In genomic region chrX:24099394-24099793, GRCh38 we compare ENCODE assay signal across 23 cellular contexts.
"Had no signal": no experiment of that assay in that cellular context is flagged by ENCODE, and none has a peak within 500 bp of the region (broad histone marks: within the 10 kb centered on the region; RNA-seq: fewer than 3 reads in every experiment).

No MANE protein-coding gene starts in this region.

- H3K36me3 Mint-ChIP-seq: stimulated activated memory B cell treated with anti-CD40 and anti-IgM and Interleukin-4, amounts not matched to agents 10 μg/mL and 1 μg/mL and 100 μg/mL, for 72 hours; type B pancreatic cell had no signal

- H3K4me1 ChIP-seq: esophagus muscularis mucosa, gastroesophageal sphincter, heart right ventricle, pancreas, sigmoid colon, testis had no signal

- FAIRE-seq: bronchial epithelial cell, endothelial cell of umbilical vein, pancreas had no signal

- H3K4me3 ChIP-seq: esophagus muscularis mucosa, gastroesophageal sphincter, heart right ventricle, mucosa of descending colon, pancreas, sigmoid colon, testis had no signal

- H3K36me3 ChIP-seq: esophagus muscularis mucosa, gastroesophageal sphincter, heart right ventricle, neutrophil, pancreas, sigmoid colon had no signal

- H3K4me3 Mint-ChIP-seq: immature natural killer cell; memory B cell; naive B cell; stimulated activated memory B cell treated with anti-CD40 and anti-IgM and Interleukin-4, amounts not matched to agents 10 μg/mL and 1 μg/mL and 100 μg/mL, for 72 hours; type B pancreatic cell had no signal

- H3K27me3 ChIP-seq: esophagus muscularis mucosa, gastroesophageal sphincter, neutrophil, pancreas, sigmoid colon, testis had no signal

- H3K9me3 Mint-ChIP-seq: immature natural killer cell; memory B cell; naive B cell; stimulated activated memory B cell treated with anti-CD40 and anti-IgM and Interleukin-4, amounts not matched to agents 10 μg/mL and 1 μg/mL and 100 μg/mL, for 72 hours; type B pancreatic cell had no signal

- H3K9me3 ChIP-seq: esophagus muscularis mucosa, gastroesophageal sphincter, heart right ventricle, mucosa of descending colon, neutrophil, pancreas, sigmoid colon, testis had no signal

- DNase-seq: activated CD4-positive, alpha-beta T cell treated with anti-CD3 and anti-CD28 coated beads, Interleukin-2, amount 50 U/mL, for 48 hours; activated CD4-positive, CD25-positive, alpha-beta regulatory T cell treated with anti-CD3 and anti-CD28 coated beads, Interleukin-2, amount 50 U/mL, for 72 hours; activated CD8-positive, alpha-beta memory T cell treated with anti-CD3 and anti-CD28 coated beads, Interleukin-2, amount 50 U/mL, for 4 hours; activated naive CD4-positive, alpha-beta T cell treated with Interleukin-2 at 50 U/mL for 16 hours; cerebellar nuclear complex; dermis blood vessel endothelial cell; effector memory CD4-positive, alpha-beta T cell; heart right ventricle; immature natural killer cell; mucosa of descending colon; naive B cell; pancreas; sigmoid colon; stimulated activated CD4-positive, alpha-beta T cell treated with anti-CD3 and anti-CD28 coated beads, Interleukin-4, amount 100 ng/mL, for 24 hours; testis had no signal

- H3K27ac ChIP-seq: esophagus muscularis mucosa, gastroesophageal sphincter, heart right ventricle, neutrophil, pancreas, sigmoid colon had no signal

- H3K27ac Mint-ChIP-seq: immature natural killer cell; memory B cell; stimulated activated memory B cell treated with anti-CD40 and anti-IgM and Interleukin-4, amounts not matched to agents 10 μg/mL and 1 μg/mL and 100 μg/mL, for 72 hours; type B pancreatic cell had no signal

- H3K27me3 Mint-ChIP-seq: memory B cell; naive B cell; stimulated activated memory B cell treated with anti-CD40 and anti-IgM and Interleukin-4, amounts not matched to agents 10 μg/mL and 1 μg/mL and 100 μg/mL, for 72 hours; type B pancreatic cell had no signal

- ATAC-seq: gastroesophageal sphincter; heart right ventricle; mucosa of descending colon; pancreas; stimulated activated memory B cell treated with anti-CD40 and anti-IgM and Interleukin-4, amounts not matched to agents 10 μg/mL and 1 μg/mL and 100 μg/mL, for 72 hours had no signal

- H3K4me1 Mint-ChIP-seq: immature natural killer cell; naive B cell; stimulated activated memory B cell treated with anti-CD40 and anti-IgM and Interleukin-4, amounts not matched to agents 10 μg/mL and 1 μg/mL and 100 μg/mL, for 72 hours had no signal
